Comparison of ENCODE assay signal across 25 cellular contexts in genomic region chr10:5515948-5516761, GRCh38. TPM values are rescaled to one million over a fixed set of nuclear protein-coding genes. Genes with fewer than 3 reads are reported as not detected.
"Had no signal": no experiment of that assay in that cellular context is flagged by ENCODE, and none has a peak within 500 bp of the region (broad histone marks: within the 10 kb centered on the region; RNA-seq: fewer than 3 reads in every experiment).

No MANE protein-coding gene starts in this region.

- H3K4me1 ChIP-seq: heart left ventricle, left ventricle myocardium inferior had no signal

- ATAC-seq: activated CD4-positive, CD25-positive, alpha-beta regulatory T cell treated with anti-CD3 and anti-CD28 coated beads, Interleukin-2, amount 50 U/mL, for 24 hours; activated naive CD8-positive, alpha-beta T cell treated with anti-CD3 and anti-CD28 coated beads, Interleukin-2, amount 50 U/mL, for 24 hours; activated T-cell treated with anti-CD3 and anti-CD28 coated beads, Interleukin-2, amount 50 U/mL, for 4 hours; heart left ventricle; stimulated activated effector memory CD8-positive, alpha-beta T cell treated with anti-CD3 and anti-CD28 coated beads, Interleukin-12 subunit alpha, Interleukin-12 subunit beta, amount 100 ng/mL, for 72 hours had no signal

- FAIRE-seq: endometrium had no signal

- H3K36me3 ChIP-seq: brain microvascular endothelial cell, gastroesophageal sphincter, heart left ventricle, left ventricle myocardium inferior, neural progenitor cell, right lobe of liver, upper lobe of left lung had no signal

- H3K9me3 ChIP-seq: gastroesophageal sphincter, heart left ventricle, testis, upper lobe of left lung had no signal

- H3K27me3 ChIP-seq: gastroesophageal sphincter, heart left ventricle, neural progenitor cell, right lobe of liver, testis, upper lobe of left lung had no signal

- DNase-seq: activated CD4-positive, alpha-beta T cell treated with anti-CD3 and anti-CD28 coated beads, Interleukin-2, amount 10 ng/mL, durations not matched to agents 7 days and 5 days; activated CD8-positive, alpha-beta memory T cell treated with anti-CD3 and anti-CD28 coated beads, Interleukin-2, amount 50 U/mL, for 4 hours; activated naive CD4-positive, alpha-beta T cell treated with anti-CD3 and anti-CD28 coated beads, Interleukin-2, amount 10 ng/mL, durations not matched to agents 7 days and 5 days; activated naive CD8-positive, alpha-beta T cell treated with anti-CD3 and anti-CD28 coated beads, Interleukin-2, amount 50 U/mL, for 24 hours; activated T-cell treated with anti-CD3 and anti-CD28 coated beads, Interleukin-2, amount 50 U/mL, for 4 hours; brain microvascular endothelial cell; heart left ventricle; left ventricle myocardium inferior; mammary epithelial cell; midbrain; right lobe of liver; stimulated activated CD4-positive, alpha-beta T cell treated with anti-CD3 and anti-CD28 coated beads, Interleukin-4, amount 100 ng/mL, for 24 hours; T1000; testis; upper lobe of left lung had no signal

- H3K4me3 ChIP-seq: coronary artery, gastroesophageal sphincter, heart left ventricle, left ventricle myocardium inferior, neural progenitor cell, right lobe of liver, testis, upper lobe of left lung had no signal

- H3K27ac ChIP-seq: brain microvascular endothelial cell, coronary artery, heart left ventricle, left ventricle myocardium inferior, neural progenitor cell, right lobe of liver, testis, upper lobe of left lung had no signal

RNA-seq across cellular contexts. Expression of gene CALML3, which starts 8.6 kb away (rescaled TPM):
- total RNA-seq: activated CD4-positive, alpha-beta T cell treated with anti-CD3 and anti-CD28 coated beads, Interleukin-2, amount 10 ng/mL, durations not matched to agents 7 days and 5 days; activated T-cell treated with anti-CD3 and anti-CD28 coated beads, Interleukin-2, amount 50 U/mL, for 4 hours; aorta; heart left ventricle; kidney epithelial cell; left ventricle myocardium inferior; osteocyte; T-helper 1 cell treated with Interleukin-12 subunit alpha and Interleukin-12 subunit beta and Interleukin-4 antibody, amounts not matched to agents 30 ng/mL and 1 ng/mL, for 36 hours; upper lobe of left lung had no signal

RNA-seq across cellular contexts. Expression of gene CALML5, which starts 16.8 kb away (rescaled TPM):
- total RNA-seq: activated CD4-positive, alpha-beta T cell treated with anti-CD3 and anti-CD28 coated beads, Interleukin-2, amount 10 ng/mL, durations not matched to agents 7 days and 5 days; activated T-cell treated with anti-CD3 and anti-CD28 coated beads, Interleukin-2, amount 50 U/mL, for 4 hours; aorta; gastroesophageal sphincter; heart left ventricle; kidney epithelial cell; left ventricle myocardium inferior; mammary epithelial cell; osteocyte; right lobe of liver; T-helper 1 cell treated with Interleukin-12 subunit alpha and Interleukin-12 subunit beta and Interleukin-4 antibody, amounts not matched to agents 30 ng/mL and 1 ng/mL, for 36 hours; upper lobe of left lung had no signal
- polyA plus RNA-seq: aorta, heart left ventricle had no signal
